Comparison of ENCODE assay signal across 1 cellular context in the genomic region with DNA sequence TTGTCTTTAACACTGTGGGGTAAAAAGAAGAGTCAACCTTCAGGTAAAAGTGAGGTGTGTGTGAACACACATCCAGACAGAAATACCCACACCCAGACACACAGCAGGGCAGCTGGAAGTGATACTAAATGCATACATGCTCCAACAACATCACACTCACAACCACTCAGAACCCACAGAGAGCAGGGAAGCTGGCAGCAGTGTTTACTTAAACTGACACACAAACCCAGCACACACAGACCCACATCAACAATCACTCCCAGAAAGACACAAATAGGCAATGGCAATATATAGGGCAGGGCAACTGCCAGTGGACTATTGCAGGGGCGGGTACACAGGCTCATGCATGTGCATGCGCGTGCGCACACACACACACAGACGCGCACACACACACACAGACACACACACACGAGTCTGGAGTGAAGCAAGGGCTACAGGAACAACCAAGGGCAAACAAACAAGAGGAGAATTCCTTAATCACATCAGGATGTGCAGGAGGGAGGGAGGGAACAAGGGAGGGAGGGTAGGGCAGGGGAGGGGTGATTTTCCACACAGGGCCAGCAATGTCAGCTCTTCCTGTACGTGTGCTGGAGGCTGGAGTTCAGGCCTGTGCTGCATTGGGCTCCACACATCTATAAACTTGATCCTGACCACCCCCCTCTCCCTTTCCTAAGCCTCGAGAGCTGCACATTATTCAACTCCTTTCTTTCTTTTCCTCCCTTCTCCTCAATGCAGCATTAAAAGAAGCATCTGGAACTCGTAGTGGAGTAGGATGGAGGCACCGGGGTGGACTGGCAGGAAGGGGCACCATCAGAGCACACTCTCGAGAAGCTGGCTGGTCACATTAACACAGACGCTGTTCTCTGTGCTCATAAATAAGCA.
TF ChIP-seq lines count a peak whose summit lies in the region.

No MANE protein-coding gene starts in this region.

TF ChIP-seq in H1, 55 proteins besides CTCF, POLR2A, EP300 and RAD21:
- TF ChIP-seq MAFK (IDR thresholded peaks at IDR 0.05; ENCODE audit: low read depth, low read length): no peak
- TF ChIP-seq HDAC6 (IDR thresholded peaks at IDR 0.05; ENCODE audit: low read depth, low read length): no peak
- no peak for TF ChIP-seq JUND (IDR thresholded peaks at IDR 0.05; ENCODE audit: low read length)
- TF ChIP-seq PHF8 (conservative IDR thresholded peaks at IDR 0.05; ENCODE audit: low read depth, low read length): no peak
- no peak for TF ChIP-seq POLR2AphosphoS5 (IDR thresholded peaks at IDR 0.05; ENCODE audit: low read depth, low read length)
- TF ChIP-seq NANOG (IDR thresholded peaks at IDR 0.05; ENCODE audit: insufficient read depth, low read depth, low read length, poor library complexity, severe bottlenecking): no peak
- no peak for TF ChIP-seq HDAC2 (IDR thresholded peaks at IDR 0.05; ENCODE audit: borderline replicate concordance in 1 of 2, low read depth in 2 of 2, low read length in 2 of 2)
- TF ChIP-seq RFX5 (IDR thresholded peaks at IDR 0.05; ENCODE audit: borderline replicate concordance, low read depth, low read length): no peak
- TF ChIP-seq SIRT6 (IDR thresholded peaks at IDR 0.05; ENCODE audit: low read length): no peak
- TF ChIP-seq KDM4A (IDR thresholded peaks at IDR 0.05; ENCODE audit: low read depth, low read length, severe bottlenecking): no peak
- TF ChIP-seq NRF1 (IDR thresholded peaks at IDR 0.05; ENCODE audit: low read depth, low read length): no peak
- TF ChIP-seq TEAD4 (IDR thresholded peaks at IDR 0.05; ENCODE audit: low read depth, low read length): no peak
- no peak for TF ChIP-seq SRF (IDR thresholded peaks at IDR 0.05; ENCODE audit: low read depth, low read length)
- TF ChIP-seq, protein P1, sequence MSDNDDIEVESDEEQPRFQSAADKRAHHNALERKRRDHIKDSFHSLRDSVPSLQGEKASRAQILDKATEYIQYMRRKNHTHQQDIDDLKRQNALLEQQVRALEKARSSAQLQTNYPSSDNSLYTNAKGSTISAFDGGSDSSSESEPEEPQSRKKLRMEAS (IDR thresholded peaks at IDR 0.05): no peak
- no peak for TF ChIP-seq JUN (IDR thresholded peaks at IDR 0.05; ENCODE audit: low read depth, low read length)
